Comparison of ENCODE assay signal across 9 cellular contexts in the genomic region with DNA sequence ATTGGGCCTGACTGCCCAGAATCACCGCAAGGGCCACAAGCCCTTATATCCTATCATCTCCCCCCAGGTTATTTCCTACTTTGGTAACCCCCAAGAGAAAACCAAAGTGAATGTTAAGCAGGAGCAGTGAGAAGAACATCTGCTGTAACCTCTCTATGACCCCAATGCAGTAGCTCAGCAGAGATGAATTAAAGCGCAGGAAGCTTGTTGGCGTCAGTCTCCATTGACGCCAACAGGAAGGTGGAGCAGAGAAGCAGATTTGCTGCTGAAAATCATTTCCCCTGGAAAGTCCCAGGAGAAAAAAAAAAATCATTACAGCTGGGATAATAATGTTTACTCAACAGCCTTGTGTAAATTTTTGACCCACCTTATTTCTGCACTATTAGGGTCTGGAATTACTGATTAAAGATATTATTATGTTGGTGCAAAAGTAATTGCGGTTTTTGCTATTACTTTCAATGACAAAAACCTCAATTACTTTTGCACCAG. TPM values are rescaled to one million over a fixed set of nuclear protein-coding genes. Genes with fewer than 3 reads are reported as not detected.
DNase-seq lines count a peak whose midpoint lies in the region; ATAC-seq, FAIRE-seq and TF ChIP-seq lines count a peak whose summit lies in the region.
"Had no signal": no experiment of that assay in that cellular context is flagged by ENCODE, and none has a peak within 500 bp of the region (broad histone marks: within the 10 kb centered on the region; RNA-seq: fewer than 3 reads in every experiment).

No MANE protein-coding gene starts in this region.

- no peaks in the 10 kb centered on the region for H3K27me3 ChIP-seq in right cardiac atrium (ENCODE audit: control insufficient read depth, insufficient read depth)

- WGBS in right cardiac atrium, result 39% methylated on average over 5 of the region's 5 CpGs

- ATAC-seq in GM21619 (IDR thresholded peaks at IDR 0.05; ENCODE audit: unreplicated experiment) (peak; percentile 70), right cardiac atrium (peak; percentile 86 to 98), GM19455 (IDR thresholded peaks at IDR 0.05; ENCODE audit: unreplicated experiment) (no peak)

- no peak for TF ChIP-seq POLR2A in GM12891 (IDR thresholded peaks at IDR 0.05; ENCODE audit: low read depth, low read length)

- DNase-seq in GM12891 (ENCODE audit: insufficient read length, low spot score), result no peak
- peak; percentile 42 for DNase-seq in NCI-H69 (lab: John Stamatoyannopoulos, UW)
- DNase-seq in right cardiac atrium, result peak in 2 of 3 donors; percentile 33 to 61
- no peak for DNase-seq in activated gamma-delta T cell treated with Interleukin-2 at 50 U/mL for 16 hours
- no peak for DNase-seq in stimulated activated CD4-positive, alpha-beta T cell treated with anti-CD3 and anti-CD28 coated beads, Interleukin-2, amount 100 ng/mL, for 48 hours
- DNase-seq in posterior cingulate gyrus, result no peak

- H3K9me3 ChIP-seq in right cardiac atrium (ENCODE audit: control insufficient read depth, low read length), result no peaks in the 10 kb centered on the region

- intact Hi-C loops in right cardiac atrium (cut with DNase I) (loop anchor here in 2 of 4 donors (2.0 to 5.0 kb wide), 2 partner anchors 99 to 102 kb away; no protein-coding TSS in a partner anchor), posterior cingulate gyrus (cut with DNase I) (no loop called here)

- peaks cover 2% of the 10 kb centered on the region for H3K4me1 ChIP-seq in right cardiac atrium (ENCODE audit: control insufficient read depth, insufficient read depth, low read length)

- peak; percentile 83 for FAIRE-seq in GM12891 (lab: Jason Lieb, UNC)
- FAIRE-seq: endometrium had no signal

- no peak overlapping the region for H3K27ac ChIP-seq in right cardiac atrium (ENCODE audit: low read length)

- no peak overlapping the region for H3K4me3 ChIP-seq in right cardiac atrium (ENCODE audit: low read length)

TF ChIP-seq in GM12891, 5 proteins besides CTCF, POLR2A, EP300 and RAD21:
- TF ChIP-seq SPI1 (IDR thresholded peaks at IDR 0.05; ENCODE audit: low read depth, low read length) (peak; percentile 8; the same call in 1 of the 2 replicates), TAF1 (IDR thresholded peaks at IDR 0.05; ENCODE audit: low read depth, low read length) (no peak)

RNA-seq across cellular contexts. Expression of a gene that starts 33.2 kb away (rescaled TPM):
- not detected for polyA plus RNA-seq in GM12891 (2012; ENCODE audit: low read depth, missing spikeins)
- total RNA-seq in right cardiac atrium, result under 1 TPM in 2 of 4 donors, not detected in 2; 0.09 to 0.19 TPM
- polyA plus RNA-seq in right cardiac atrium, result 0.16 TPM

Comparison
In these comparisons a context has a peak if more than half of its experiments do, and no peak if none do; other contexts are left out.
1. DNase-seq: peak in NCI-H69 (single experiment) and right cardiac atrium (2 of 3); none in GM12891 (single experiment), activated gamma-delta T cell treated with Interleukin-2 at 50 U/mL for 16 hours (single experiment), stimulated activated CD4-positive, alpha-beta T cell treated with anti-CD3 and anti-CD28 coated beads, Interleukin-2, amount 100 ng/mL, for 48 hours (0 of 2) and posterior cingulate gyrus (0 of 10).